ENCODE assay signal across 9 cellular contexts in genomic region chr4:71006203-71006907, GRCh38. TPM values are rescaled to one million over a fixed set of nuclear protein-coding genes. Genes with fewer than 3 reads are reported as not detected.
DNase-seq lines count a peak whose midpoint lies in the region; ATAC-seq and TF ChIP-seq lines count a peak whose summit lies in the region.
"Had no signal": no experiment of that assay in that cellular context is flagged by ENCODE, and none has a peak within 500 bp of the region (broad histone marks: within the 10 kb centered on the region; RNA-seq: fewer than 3 reads in every experiment).

No MANE protein-coding gene starts in this region.

- 98% methylated on average over 6 of the region's 6 CpGs for WGBS in SK-N-SH (ENCODE audit: low lambda C conversion rate)

- H2AFZ ChIP-seq in SK-N-SH (ENCODE audit: low read depth): no peak overlapping the region

- H3K27ac ChIP-seq in DOHH2 (ENCODE audit: low read depth, low read length): peak overlapping the region; percentile 8; the same call in 1 of the 2 replicates
- no peak overlapping the region for H3K27ac ChIP-seq in SK-N-SH (ENCODE audit: low read depth in 2 of 2, low read length in 1 of 2)

- H3K9ac ChIP-seq in SK-N-SH: no peak overlapping the region

- no peak overlapping the region for H3K4me3 ChIP-seq in DOHH2 (ENCODE audit: low read length)
- no peak overlapping the region for H3K4me3 ChIP-seq in BE2C (ENCODE audit: low read depth, low read length)
- H3K4me3 ChIP-seq in SK-N-SH (ENCODE audit: low read depth in 2 of 2, low read length in 1 of 2): no peak overlapping the region

- H3K27ac Mint-ChIP-seq in activated CD4-positive, alpha-beta memory T cell treated with anti-CD3 and anti-CD28 coated beads, Interleukin-2, amount 10 ng/mL, durations not matched to agents 7 days and 5 days: peak overlapping the region; percentile 73
- no peak overlapping the region for H3K27ac Mint-ChIP-seq in progenitor cell of endocrine pancreas
- H3K27ac Mint-ChIP-seq: nephron had no signal

- DNase-seq in activated CD4-positive, alpha-beta memory T cell treated with anti-CD3 and anti-CD28 coated beads, Interleukin-2, amount 10 ng/mL, durations not matched to agents 7 days and 5 days: no peak
- DNase-seq in BE2C (no peak), SIG-M5 treated with dmso at 0.1 percent for 504 hours (lab: John Stamatoyannopoulos, UW; ENCODE audit: unreplicated experiment) (no peak), SK-N-SH (no peak), progenitor cell of endocrine pancreas (ENCODE audit: low spot score, unreplicated experiment) (no peak)

- H3K9me2 ChIP-seq in DOHH2 (replicated peaks; ENCODE audit: control insufficient read depth, low read length) (no peaks in the 10 kb centered on the region), SK-N-SH (no peaks in the 10 kb centered on the region)

- no peaks in the 10 kb centered on the region for H3K27me3 ChIP-seq in DOHH2 (ENCODE audit: control insufficient read depth, low read length)
- H3K27me3 ChIP-seq in BE2C: no peaks in the 10 kb centered on the region
- H3K27me3 ChIP-seq in SK-N-SH (ENCODE audit: insufficient read depth): no peaks in the 10 kb centered on the region

- no peak for TF ChIP-seq EP300 in SK-N-SH (IDR thresholded peaks at IDR 0.05; ENCODE audit: borderline replicate concordance in 1 of 2, low read depth in 1 of 2, low read length in 1 of 2)

- H3K36me3 Mint-ChIP-seq in activated CD4-positive, alpha-beta memory T cell treated with anti-CD3 and anti-CD28 coated beads, Interleukin-2, amount 10 ng/mL, durations not matched to agents 7 days and 5 days (ENCODE audit: low read depth): peaks cover 61% of the 10 kb centered on the region
- H3K36me3 Mint-ChIP-seq in progenitor cell of endocrine pancreas (ENCODE audit: insufficient read depth): peaks cover 19% of the 10 kb centered on the region

- no peak for TF ChIP-seq RAD21 in SK-N-SH (IDR thresholded peaks at IDR 0.05; ENCODE audit: low read length)

- H3K4me2 ChIP-seq in DOHH2 (ENCODE audit: low read length): 0 out of 2 replicates have a peak overlapping the region, but pooled peaks have one; percentile 2
- H3K4me2 ChIP-seq in SK-N-SH: no peak overlapping the region

- peak overlapping the region; percentile 62 for H3K4me3 Mint-ChIP-seq in activated CD4-positive, alpha-beta memory T cell treated with anti-CD3 and anti-CD28 coated beads, Interleukin-2, amount 10 ng/mL, durations not matched to agents 7 days and 5 days
- no peak overlapping the region for H3K4me3 Mint-ChIP-seq in progenitor cell of endocrine pancreas (ENCODE audit: low read depth)
- H3K4me3 Mint-ChIP-seq: nephron had no signal

- TF ChIP-seq CTCF in DOHH2 (IDR thresholded peaks at IDR 0.05; ENCODE audit: low read depth, low read length, poor library complexity, severe bottlenecking) (no peak), BE2C (IDR thresholded peaks at IDR 0.05; ENCODE audit: low read depth, low read length) (no peak), SK-N-SH (IDR thresholded peaks at IDR 0.05) (no peak), progenitor cell of endocrine pancreas (IDR thresholded peaks at IDR 0.05; ENCODE audit: unreplicated experiment) (no peak)

- H3K79me2 ChIP-seq in DOHH2 (ENCODE audit: control insufficient read depth, low read length) (peaks cover 99% of the 10 kb centered on the region), SK-N-SH (ENCODE audit: insufficient read depth) (peaks cover 80% of the 10 kb centered on the region)

- no peaks in the 10 kb centered on the region for H3K9me3 Mint-ChIP-seq in activated CD4-positive, alpha-beta memory T cell treated with anti-CD3 and anti-CD28 coated beads, Interleukin-2, amount 10 ng/mL, durations not matched to agents 7 days and 5 days
- peaks cover 10% of the 10 kb centered on the region for H3K9me3 Mint-ChIP-seq in progenitor cell of endocrine pancreas (ENCODE audit: low read depth)

- H3K36me3 ChIP-seq in DOHH2 (ENCODE audit: control insufficient read depth, low read length): peaks cover 90% of the 10 kb centered on the region
- H3K36me3 ChIP-seq in BE2C: no peaks in the 10 kb centered on the region
- peaks cover 0 to 15% of the 10 kb centered on the region in 2 experiments for H3K36me3 ChIP-seq in SK-N-SH (replicated peaks in 1 of 2; ENCODE audit: control insufficient read depth in 1 of 2, insufficient read depth in 2 of 2, low read length in 1 of 2)

- H3F3A ChIP-seq in DOHH2 (ENCODE audit: control insufficient read depth, insufficient read depth) (peaks cover 34% of the 10 kb centered on the region), SK-N-SH (replicated peaks; ENCODE audit: insufficient read depth) (peaks cover 7% of the 10 kb centered on the region)

- ATAC-seq in GM19395 (IDR thresholded peaks at IDR 0.05; ENCODE audit: unreplicated experiment) (peak; percentile 88), HG03095 (IDR thresholded peaks at IDR 0.05; ENCODE audit: unreplicated experiment) (peak; percentile 78)

- peaks cover 77% of the 10 kb centered on the region for H3K4me1 Mint-ChIP-seq in activated CD4-positive, alpha-beta memory T cell treated with anti-CD3 and anti-CD28 coated beads, Interleukin-2, amount 10 ng/mL, durations not matched to agents 7 days and 5 days
- peaks cover 21% of the 10 kb centered on the region for H3K4me1 Mint-ChIP-seq in progenitor cell of endocrine pancreas (ENCODE audit: low read depth)

- no peaks in the 10 kb centered on the region for H3K27me3 Mint-ChIP-seq in activated CD4-positive, alpha-beta memory T cell treated with anti-CD3 and anti-CD28 coated beads, Interleukin-2, amount 10 ng/mL, durations not matched to agents 7 days and 5 days
- H3K27me3 Mint-ChIP-seq in progenitor cell of endocrine pancreas: no peaks in the 10 kb centered on the region

- peaks cover 2% of the 10 kb centered on the region; the same call in 1 of the 2 replicates for H3K9me3 ChIP-seq in DOHH2 (ENCODE audit: control insufficient read depth, insufficient read depth, low read length)
- H3K9me3 ChIP-seq in BE2C: no peaks in the 10 kb centered on the region
- H3K9me3 ChIP-seq in SK-N-SH: 0 out of 2 replicates have a peak, but pooled peaks cover 5% of the 10 kb centered on the region

- H3K4me1 ChIP-seq in DOHH2 (ENCODE audit: control insufficient read depth, low read length) (peaks cover 82% of the 10 kb centered on the region), BE2C (peaks cover 5% of the 10 kb centered on the region), SK-N-SH (ENCODE audit: control insufficient read depth in 1 of 2, insufficient read depth in 2 of 2, low read depth in 1 of 2, low read length in 1 of 2) (peaks cover 7 to 13% of the 10 kb centered on the region in 2 experiments; a peak in 3 of 4 replicates)

- peaks cover 16% of the 10 kb centered on the region for H4K20me1 ChIP-seq in DOHH2 (ENCODE audit: control insufficient read depth, insufficient read depth, low read depth, low read length)
- H4K20me1 ChIP-seq in SK-N-SH (ENCODE audit: insufficient read depth): 0 out of 2 replicates have a peak, but pooled peaks cover 5% of the 10 kb centered on the region

- CTCF ChIA-PET in activated CD4-positive, alpha-beta memory T cell treated with anti-CD3 and anti-CD28 coated beads, Interleukin-2, amount 10 ng/mL, durations not matched to agents 7 days and 5 days (lab: Charles Lee): interaction anchor here (1.0 to 1.6 kb wide), 4 partner anchors 10 to 354 kb away, joined by 3 to 5 read pairs (median 4); no protein-coding TSS in a partner anchor
- CTCF ChIA-PET in SK-N-SH (lab: Yijun Ruan, JAX): interaction anchor here (1.2 kb wide), 2 partner anchors 13 to 33 kb away, joined by 4 read pairs; partner anchors contain the start of gene DCK

- POLR2A ChIA-PET in activated CD4-positive, alpha-beta memory T cell treated with anti-CD3 and anti-CD28 coated beads, Interleukin-2, amount 10 ng/mL, durations not matched to agents 7 days and 5 days (lab: Charles Lee): interaction anchor here (0.8 to 1.7 kb wide), 2 partner anchors 12 to 270 kb away, joined by 3 to 21 read pairs; partner anchors contain the start of gene DCK
- POLR2A ChIA-PET in SK-N-SH (lab: Yijun Ruan, JAX): no interaction called here

TF ChIP-seq in SK-N-SH, 30 proteins besides CTCF, POLR2A, EP300 and RAD21 (continues in another document):
- no peak for TF ChIP-seq FOXJ3 (CRISPR knock-in tag; IDR thresholded peaks at IDR 0.05)
- no peak for TF ChIP-seq ELF1 (IDR thresholded peaks at IDR 0.05)
- TF ChIP-seq MXI1 (IDR thresholded peaks at IDR 0.05; ENCODE audit: low read depth, low read length): no peak
- TF ChIP-seq REST (IDR thresholded peaks at IDR 0.05; ENCODE audit: low read depth, low read length): no peak

RNA-seq across cellular contexts. Expression of gene DCK, which starts 12.9 kb away (rescaled TPM):
- total RNA-seq in activated CD4-positive, alpha-beta memory T cell treated with anti-CD3 and anti-CD28 coated beads, Interleukin-2, amount 10 ng/mL, durations not matched to agents 7 days and 5 days: 10 to 100 TPM; 79.0 to 85.1 TPM
- polyA plus RNA-seq in BE2C (2012; ENCODE audit: insufficient read depth, insufficient read length, low read depth): 8.7 TPM
- 5.7 and 6.6 TPM in 2 replicates for polyA plus RNA-seq in SK-N-SH (2012; rRNA removed)
- polyA plus RNA-seq in SK-N-SH (2012; cell fraction: cytosol; rRNA removed): 11.0 and 12.2 TPM in 2 replicates
- 2.3 and 3.6 TPM in 2 replicates for polyA plus RNA-seq in SK-N-SH (2012; cell fraction: nucleus; rRNA removed)
- 15.3 and 19.6 TPM in 2 replicates for total RNA-seq in progenitor cell of endocrine pancreas
